Comparison of ENCODE assay signal across 9 cellular contexts in the genomic region with DNA sequence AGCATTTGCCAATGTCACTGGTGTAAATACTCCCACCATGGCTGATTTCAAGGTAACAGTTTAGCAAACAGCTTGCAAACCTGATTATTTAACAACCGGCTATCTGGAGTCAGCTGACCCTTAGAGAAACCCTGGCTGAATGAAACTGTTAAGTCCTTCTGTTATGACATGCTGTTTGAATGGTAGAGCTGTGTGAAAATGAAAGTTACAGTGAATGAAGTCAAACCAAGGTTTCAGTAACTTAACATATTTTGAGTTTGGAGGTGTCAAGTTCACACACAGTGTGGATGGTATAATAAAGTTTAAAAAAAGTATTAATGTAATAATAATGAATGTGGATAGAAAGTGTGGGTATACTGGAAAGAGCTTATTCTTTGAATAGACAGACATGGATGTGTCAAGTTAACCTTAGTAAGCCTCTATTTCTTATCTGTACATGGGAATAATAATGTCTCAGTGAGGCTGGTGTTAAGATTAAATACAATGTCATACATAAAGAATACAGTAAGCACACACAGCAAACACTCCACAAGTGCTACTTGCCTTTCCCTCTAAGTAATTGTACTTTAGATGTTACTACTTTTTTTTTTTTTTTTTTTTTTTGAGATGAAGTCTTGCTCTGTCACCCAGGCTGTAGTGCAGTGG.
DNase-seq lines count a peak whose midpoint lies in the region; ATAC-seq and TF ChIP-seq lines count a peak whose summit lies in the region.
"Had no signal": no experiment of that assay in that cellular context is flagged by ENCODE, and none has a peak within 500 bp of the region (broad histone marks: within the 10 kb centered on the region; RNA-seq: fewer than 3 reads in every experiment).

No MANE protein-coding gene starts in this region.

- H3K36me3 Mint-ChIP-seq in CD8-positive, alpha-beta memory T cell: peaks cover 22 to 24% (median 23%) of the 10 kb centered on the region in 3 donors
- peaks cover 18 to 48% of the 10 kb centered on the region in 2 donors for H3K36me3 Mint-ChIP-seq in CD4-positive, alpha-beta memory T cell

- no peaks in the 10 kb centered on the region for H3K9me3 Mint-ChIP-seq in CD8-positive, alpha-beta memory T cell
- peaks cover 0 to 2% (median 0%) of the 10 kb centered on the region in 8 donors for H3K9me3 Mint-ChIP-seq in CD4-positive, alpha-beta memory T cell

- H3K27ac Mint-ChIP-seq in CD8-positive, alpha-beta memory T cell: no peak overlapping the region
- no peak overlapping the region for H3K27ac Mint-ChIP-seq in CD4-positive, alpha-beta memory T cell

- H3K4me3 Mint-ChIP-seq in CD8-positive, alpha-beta memory T cell: no peak overlapping the region
- H3K4me3 Mint-ChIP-seq in CD4-positive, alpha-beta memory T cell: no peak overlapping the region

- CTCF ChIA-PET in HEK293 (lab: Yijun Ruan, JAX): interaction anchor here (0.7 kb wide), 1 partner anchor 372 kb away, joined by 3 read pairs; no protein-coding TSS in a partner anchor
- CTCF ChIA-PET in CD8-positive, alpha-beta memory T cell (lab: Charles Lee): interaction anchor here (1.1 kb wide), 1 partner anchor 14 kb away, joined by 3 read pairs; no protein-coding TSS in a partner anchor
- CTCF ChIA-PET in CD4-positive, alpha-beta memory T cell (lab: Charles Lee; ENCODE audit: partially characterized antibody): no interaction called here

- H3K9me3 ChIP-seq in HEK293 (ENCODE audit: control insufficient read depth, insufficient read depth, low read depth, low read length): no peaks in the 10 kb centered on the region
- no peaks in the 10 kb centered on the region for H3K9me3 ChIP-seq in CD8-positive, alpha-beta memory T cell (ENCODE audit: low read length)
- no peaks in the 10 kb centered on the region for H3K9me3 ChIP-seq in CD4-positive, alpha-beta memory T cell (ENCODE audit: control insufficient read depth in 1 of 2, low read length in 2 of 2)

- no peak overlapping the region for H3K27ac ChIP-seq in HEK293 (ENCODE audit: extremely low read depth, low read depth, low read length)
- H3K27ac ChIP-seq in CD8-positive, alpha-beta memory T cell (ENCODE audit: low read depth, low read length): no peak overlapping the region
- no peak overlapping the region for H3K27ac ChIP-seq in CD4-positive, alpha-beta memory T cell (ENCODE audit: low read depth, low read length)

- intact Hi-C loops in CD4-positive, alpha-beta memory T cell (cut with micrococcal nuclease): no loop called here

- peaks cover 1% of the 10 kb centered on the region; the same call in 1 of the 2 replicates for H3K27me3 ChIP-seq in GM06990 (replicated peaks; ENCODE audit: control insufficient read depth, insufficient read depth, low read length)
- no peaks in the 10 kb centered on the region for H3K27me3 ChIP-seq in CD8-positive, alpha-beta memory T cell (ENCODE audit: insufficient read depth, low read length, poor library complexity, severe bottlenecking)
- no peaks in the 10 kb centered on the region for H3K27me3 ChIP-seq in CD4-positive, alpha-beta memory T cell (ENCODE audit: insufficient read depth, low read length)

- H3K4me3 ChIP-seq in GM06990 (replicated peaks; ENCODE audit: low read depth, low read length) (no peak overlapping the region), HEK293 (ENCODE audit: low read depth, low read length) (no peak overlapping the region)
- H3K4me3 ChIP-seq in CD8-positive, alpha-beta memory T cell (ENCODE audit: low read length): no peak overlapping the region
- H3K4me3 ChIP-seq in CD4-positive, alpha-beta memory T cell (ENCODE audit: low read length in 2 of 2): no peak overlapping the region

- POLR2A ChIA-PET in HEK293 (lab: Yijun Ruan, JAX): no interaction called here
- POLR2A ChIA-PET in CD8-positive, alpha-beta memory T cell (lab: Charles Lee): no interaction called here
- POLR2A ChIA-PET in CD4-positive, alpha-beta memory T cell (lab: Charles Lee; ENCODE audit: partially characterized antibody): no interaction called here

- DNase-seq in GM06990 (ENCODE audit: extremely low read depth, insufficient read length) (peak; percentile 21), amniotic stem cell (lab: John Stamatoyannopoulos, UW) (no peak)
- DNase-seq in CD8-positive, alpha-beta memory T cell: no peak
- no peak for DNase-seq in stimulated activated naive CD4-positive, alpha-beta T cell treated with Interleukin-2 at 50 U/mL for 16 hours (lab: John Stamatoyannopoulos, UW)
- no peak for DNase-seq in CD4-positive, alpha-beta memory T cell
- DNase-seq: NCI-H446 treated with DMSO at 0.1 percent for 48 hours had no signal

- H3K4me1 ChIP-seq in HEK293 (ENCODE audit: control insufficient read depth, insufficient read depth, low read length): no peaks in the 10 kb centered on the region
- H3K4me1 ChIP-seq in CD8-positive, alpha-beta memory T cell (ENCODE audit: insufficient read depth, low read length): no peaks in the 10 kb centered on the region
- no peaks in the 10 kb centered on the region for H3K4me1 ChIP-seq in CD4-positive, alpha-beta memory T cell (ENCODE audit: insufficient read depth, low read length)

- H3K4me1 Mint-ChIP-seq in CD8-positive, alpha-beta memory T cell: peaks cover 0 to 6% (median 2%) of the 10 kb centered on the region in 3 donors
- H3K4me1 Mint-ChIP-seq in CD4-positive, alpha-beta memory T cell: no peaks in the 10 kb centered on the region

- no peak for TF ChIP-seq CTCF in GM06990 (IDR thresholded peaks at IDR 0.05; ENCODE audit: insufficient read depth, low read length, poor library complexity, severe bottlenecking)
- TF ChIP-seq CTCF in HEK293 (tag by site-specific recombination; IDR thresholded peaks at IDR 0.05): no peak

- H3K36me3 ChIP-seq in GM06990 (ENCODE audit: control insufficient read depth, insufficient read depth, low read length) (no peaks in the 10 kb centered on the region), HEK293 (ENCODE audit: control insufficient read depth in 2 of 2, insufficient read depth in 1 of 2, low read length in 2 of 2) (peaks cover 0 to 4% of the 10 kb centered on the region in 2 experiments; a peak in 1 of 3 replicates)
- H3K36me3 ChIP-seq in CD8-positive, alpha-beta memory T cell (ENCODE audit: insufficient read depth, low read length): no peaks in the 10 kb centered on the region
- no peaks in the 10 kb centered on the region for H3K36me3 ChIP-seq in CD4-positive, alpha-beta memory T cell (ENCODE audit: insufficient read depth, low read length)

- H3K27me3 Mint-ChIP-seq in CD8-positive, alpha-beta memory T cell: no peaks in the 10 kb centered on the region
- no peaks in the 10 kb centered on the region for H3K27me3 Mint-ChIP-seq in CD4-positive, alpha-beta memory T cell

- peak; percentile 99 for ATAC-seq in GM19025 (IDR thresholded peaks at IDR 0.05; ENCODE audit: low read depth, unreplicated experiment)
- peak; percentile 99 for ATAC-seq in HG03354 (IDR thresholded peaks at IDR 0.05; ENCODE audit: poor library complexity, severe bottlenecking, unreplicated experiment)

TF ChIP-seq in HEK293, 187 proteins besides CTCF, POLR2A, EP300 and RAD21:
- TF ChIP-seq, protein P1, sequence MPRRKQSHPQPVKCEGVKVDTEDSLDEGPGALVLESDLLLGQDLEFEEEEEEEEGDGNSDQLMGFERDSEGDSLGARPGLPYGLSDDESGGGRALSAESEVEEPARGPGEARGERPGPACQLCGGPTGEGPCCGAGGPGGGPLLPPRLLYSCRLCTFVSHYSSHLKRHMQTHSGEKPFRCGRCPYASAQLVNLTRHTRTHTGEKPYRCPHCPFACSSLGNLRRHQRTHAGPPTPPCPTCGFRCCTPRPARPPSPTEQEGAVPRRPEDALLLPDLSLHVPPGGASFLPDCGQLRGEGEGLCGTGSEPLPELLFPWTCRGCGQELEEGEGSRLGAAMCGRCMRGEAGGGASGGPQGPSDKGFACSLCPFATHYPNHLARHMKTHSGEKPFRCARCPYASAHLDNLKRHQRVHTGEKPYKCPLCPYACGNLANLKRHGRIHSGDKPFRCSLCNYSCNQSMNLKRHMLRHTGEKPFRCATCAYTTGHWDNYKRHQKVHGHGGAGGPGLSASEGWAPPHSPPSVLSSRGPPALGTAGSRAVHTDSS (tag by site-specific recombination; IDR thresholded peaks at IDR 0.05): no peak
- TF ChIP-seq ZBTB7A (tag by site-specific recombination; IDR thresholded peaks at IDR 0.05; ENCODE audit: low read depth) (no peak), ZFP69B (tag by site-specific recombination; IDR thresholded peaks at IDR 0.05) (no peak), ZNF792 (tag by site-specific recombination; IDR thresholded peaks at IDR 0.05) (no peak), SCRT1 (tag by site-specific recombination; IDR thresholded peaks at IDR 0.05; ENCODE audit: borderline replicate concordance) (no peak), EGR2 (tag by site-specific recombination; IDR thresholded peaks at IDR 0.05; ENCODE audit: low read depth) (no peak), ZNF19 (tag by site-specific recombination; IDR thresholded peaks at IDR 0.05; ENCODE audit: low read depth) (no peak), ZNF112 (tag by site-specific recombination; IDR thresholded peaks at IDR 0.05) (peak; percentile 66)
